In the genomic region with DNA sequence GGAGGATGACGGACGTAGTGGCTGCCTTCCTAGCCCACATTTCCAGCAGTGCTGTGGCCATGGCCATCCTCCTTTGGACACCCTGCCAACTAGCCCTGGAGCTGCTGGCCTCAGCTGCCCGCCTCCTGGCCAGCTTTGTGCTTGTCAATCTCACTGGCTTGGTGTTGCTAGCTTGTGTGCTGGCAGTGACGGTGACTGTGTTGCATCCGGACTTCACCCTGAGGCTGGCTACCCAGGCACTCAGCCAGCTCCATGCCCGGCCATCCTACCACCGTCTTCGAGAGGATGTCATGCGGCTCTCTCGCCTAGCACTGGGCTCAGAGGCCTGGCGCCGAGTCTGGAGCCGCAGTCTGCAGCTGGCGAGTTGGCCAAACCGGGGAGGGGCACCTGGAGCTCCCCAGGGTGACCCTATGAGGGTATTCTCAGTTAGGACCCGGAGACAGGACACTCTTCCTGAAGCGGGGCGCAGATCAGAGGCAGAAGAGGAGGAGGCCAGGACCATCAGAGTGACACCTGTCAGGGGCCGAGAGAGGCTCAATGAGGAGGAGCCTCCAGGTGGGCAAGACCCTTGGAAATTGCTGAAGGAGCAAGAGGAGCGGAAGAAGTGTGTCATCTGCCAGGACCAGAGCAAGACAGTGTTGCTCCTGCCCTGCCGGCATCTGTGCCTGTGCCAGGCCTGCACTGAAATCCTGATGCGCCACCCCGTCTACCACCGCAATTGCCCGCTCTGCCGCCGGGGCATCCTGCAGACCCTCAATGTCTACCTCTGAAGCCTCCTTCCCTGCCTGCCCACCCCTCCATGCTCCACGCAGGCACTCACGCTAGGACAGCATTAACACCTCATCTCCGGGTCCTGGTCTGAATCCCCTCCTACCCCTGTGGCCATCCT, we compare ENCODE assay signal across 10 cellular contexts. TPM values are rescaled to one million over a fixed set of nuclear protein-coding genes. Genes with fewer than 3 reads are reported as not detected.
DNase-seq lines count a peak whose midpoint lies in the region; ATAC-seq, FAIRE-seq and TF ChIP-seq lines count a peak whose summit lies in the region.
"Had no signal": no experiment of that assay in that cellular context is flagged by ENCODE, and none has a peak within 500 bp of the region (broad histone marks: within the 10 kb centered on the region; RNA-seq: fewer than 3 reads in every experiment).

No MANE protein-coding gene starts in this region.

- CTCF ChIA-PET in A549 (lab: Yijun Ruan, JAX) (interaction anchor here (0.9 to 7.7 kb wide), 5 partner anchors 13 to 46 kb away, joined by 3 to 123 read pairs (median 8); partner anchors contain the start of gene USP2), HEK293 (lab: Yijun Ruan, JAX) (interaction anchor here (0.6 to 7.2 kb wide), 5 partner anchors 12 to 387 kb away, joined by 3 to 160 read pairs (median 34); partner anchors contain the start of genes MFRP and USP2)

- FAIRE-seq in A549 (lab: Jason Lieb, UNC) = no peak
- no peak for FAIRE-seq in astrocyte (lab: Jason Lieb, UNC)

- peaks cover 32% of the 10 kb centered on the region for H3K79me2 ChIP-seq in astrocyte (ENCODE audit: insufficient read depth, low read length)

- H3K27ac ChIP-seq in A549 (peak overlapping the region in 1 of 2 experiments; percentile 94; a peak in 1 of 6 replicates), HEK293 (ENCODE audit: extremely low read depth, low read depth, low read length) (no peak overlapping the region), astrocyte (ENCODE audit: low read depth, low read length) (no peak overlapping the region)

- TF ChIP-seq CTCF in A549 (IDR thresholded peaks at IDR 0.05) (no peak), HEK293 (tag by site-specific recombination; IDR thresholded peaks at IDR 0.05) (no peak), astrocyte (IDR thresholded peaks at IDR 0.05; ENCODE audit: insufficient read depth, low read depth, low read length) (no peak)

- H3K27ac Mint-ChIP-seq in astrocyte (ENCODE audit: unreplicated experiment) (no peak overlapping the region), memory B cell (peak overlapping the region; percentile 7)

- peaks cover 2% of the 10 kb centered on the region for H3K27me3 Mint-ChIP-seq in astrocyte (ENCODE audit: low read depth, unreplicated experiment)
- peaks cover 7% of the 10 kb centered on the region for H3K27me3 Mint-ChIP-seq in memory B cell

- H3K4me1 Mint-ChIP-seq in astrocyte (ENCODE audit: low read depth, unreplicated experiment) = peaks cover 15% of the 10 kb centered on the region
- peaks cover 27% of the 10 kb centered on the region for H3K4me1 Mint-ChIP-seq in memory B cell

- DNase-seq in A549 (ENCODE audit: low read depth in 1 of 2, low spot score in 1 of 2) (no peak), astrocyte (ENCODE audit: low read depth) (no peak), memory B cell (ENCODE audit: low spot score in 2 of 2) (no peak), DMS79 (lab: John Stamatoyannopoulos, UW) (no peak), hepatic stellate cell (ENCODE audit: low spot score) (no peak), putamen (ENCODE audit: low spot score) (no peak)
- DNase-seq: HCEC 1CT, NCI-H2081 treated with DMSO at 0.1 percent for 48 hours had no signal

- H3K4me1 ChIP-seq in A549 (peaks cover 19% of the 10 kb centered on the region), HEK293 (ENCODE audit: control insufficient read depth, insufficient read depth, low read length) (no peaks in the 10 kb centered on the region; the same call in 1 of the 2 replicates), astrocyte (ENCODE audit: insufficient read depth, low read length) (peaks cover 43% of the 10 kb centered on the region)

- ATAC-seq in A549 (no peak), memory B cell (ENCODE audit: low read depth) (no peak), GM18909 (IDR thresholded peaks at IDR 0.05; ENCODE audit: poor library complexity, unreplicated experiment) (no peak)

- H3K4me3 ChIP-seq in A549 (no peak overlapping the region; the same call in 1 of the 3 replicates), HEK293 (ENCODE audit: low read depth, low read length) (peak overlapping the region; percentile 90), astrocyte (ENCODE audit: insufficient read depth, low read depth, low read length) (no peak overlapping the region)

- H3K9ac ChIP-seq in astrocyte (ENCODE audit: low read length) = no peak overlapping the region

- 95% methylated on average over 18 of the region's 30 CpGs for WGBS in A549 (ENCODE audit: missing lambda C conversion rate)

- no peak for TF ChIP-seq EP300 in A549 (IDR thresholded peaks at IDR 0.05)

- TF ChIP-seq RAD21 in A549 (conservative IDR thresholded peaks at IDR 0.05 in 1 of 2, IDR thresholded peaks at IDR 0.05 in 1 of 2) = no peak

- peaks cover 0 to 19% of the 10 kb centered on the region in 2 experiments; a peak in 1 of 3 replicates for H3K36me3 ChIP-seq in HEK293 (ENCODE audit: control insufficient read depth in 2 of 2, insufficient read depth in 1 of 2, low read length in 2 of 2)
- H3K36me3 ChIP-seq in astrocyte (ENCODE audit: insufficient read depth, low read length) = no peaks in the 10 kb centered on the region

- H3K36me3 Mint-ChIP-seq in astrocyte (ENCODE audit: low read depth, unreplicated experiment) = peaks cover 4% of the 10 kb centered on the region
- H3K36me3 Mint-ChIP-seq in memory B cell = peaks cover 2% of the 10 kb centered on the region

- H3K27me3 ChIP-seq in astrocyte (ENCODE audit: insufficient read depth, low read length) = peaks cover 2% of the 10 kb centered on the region

- H3K9me3 ChIP-seq in A549 = no peaks in the 10 kb centered on the region
- no peaks in the 10 kb centered on the region for H3K9me3 ChIP-seq in HEK293 (ENCODE audit: control insufficient read depth, insufficient read depth, low read depth, low read length)
- no peaks in the 10 kb centered on the region for H3K9me3 ChIP-seq in astrocyte (ENCODE audit: insufficient read depth, low read depth, low read length)

- TF ChIP-seq POLR2A in A549 (IDR thresholded peaks at IDR 0.05; ENCODE audit: low read length) = no peak

- H3K4me3 Mint-ChIP-seq in astrocyte (ENCODE audit: unreplicated experiment) (peak overlapping the region; percentile 100), memory B cell (peak overlapping the region; percentile 100)

- H2AFZ ChIP-seq in astrocyte (ENCODE audit: low read depth, low read length) = no peak overlapping the region

- no peaks in the 10 kb centered on the region for H3K9me3 Mint-ChIP-seq in astrocyte (ENCODE audit: unreplicated experiment)
- H3K9me3 Mint-ChIP-seq in memory B cell = no peaks in the 10 kb centered on the region

- POLR2A ChIA-PET in A549 (lab: Yijun Ruan, JAX) = no interaction called here
- POLR2A ChIA-PET in HEK293 (lab: Yijun Ruan, JAX) = interaction anchor here (0.5 to 0.9 kb wide), 3 partner anchors 25 to 130 kb away, joined by 4 to 5 read pairs (median 4); partner anchors contain the start of gene CBL

- H4K20me1 ChIP-seq in astrocyte (ENCODE audit: insufficient read depth, low read length) = peaks cover 9% of the 10 kb centered on the region

- H3K4me2 ChIP-seq in A549 = peak overlapping the region; percentile 79
- H3K4me2 ChIP-seq in astrocyte (ENCODE audit: low read length) = peak overlapping the region; percentile 92

TF ChIP-seq in A549, 52 proteins besides CTCF, POLR2A, EP300 and RAD21:
- TF ChIP-seq SMC3 (IDR thresholded peaks at IDR 0.05) (no peak), RCOR1 (IDR thresholded peaks at IDR 0.05; ENCODE audit: low read depth, low read length) (no peak), ESRRA (IDR thresholded peaks at IDR 0.05; ENCODE audit: borderline replicate concordance, low read length) (no peak), MAZ (IDR thresholded peaks at IDR 0.05; ENCODE audit: borderline replicate concordance, low read depth, low read length) (no peak), NR3C1 (IDR thresholded peaks at IDR 0.05) (no peak)
TF ChIP-seq in A549: peak in this region for 0.

TF ChIP-seq in HEK293, 187 proteins besides CTCF, POLR2A, EP300 and RAD21 (continues in another document):
- no peak for TF ChIP-seq ZNF610 (tag by site-specific recombination; IDR thresholded peaks at IDR 0.05; ENCODE audit: borderline replicate concordance)

RNA-seq across cellular contexts. Expression of gene RNF26, which starts 1.6 kb away (rescaled TPM):
- polyA plus RNA-seq in A549 (2011; rRNA removed) (23.5 and 28.4 TPM in 2 replicates), A549 (2017; fragmentation: RNase III; extraction: RNeasy Plus Mini Kit Qiagen cat#74134 plus additional on column Dnase treatment) (23.3 to 26.5 TPM (median 25.4 TPM) in 3 replicates)
- polyA plus RNA-seq in A549 (2012; cell fraction: cytosol; rRNA removed) = 36.1 and 47.3 TPM in 2 replicates
- polyA plus RNA-seq in A549 (2012; cell fraction: nucleus; rRNA removed) = 31.5 and 31.7 TPM in 2 replicates
- polyA minus RNA-seq in A549 (2011; rRNA and poly(A)+ RNA removed) = 54.7 and 63.3 TPM in 2 replicates
- total RNA-seq in astrocyte = 31.8 and 33.3 TPM in 2 replicates

RNA-seq across cellular contexts. Expression of gene C1QTNF5, which starts 4.8 kb away (rescaled TPM):
- polyA plus RNA-seq in A549 (2011; rRNA removed) (not detected in 2 replicates), A549 (2017; fragmentation: RNase III; extraction: RNeasy Plus Mini Kit Qiagen cat#74134 plus additional on column Dnase treatment) (not detected in 3 replicates)
- 0.03 TPM in 1 of 2 replicates, not detected in the other for polyA plus RNA-seq in A549 (2012; cell fraction: cytosol; rRNA removed)
- not detected in 2 replicates for polyA plus RNA-seq in A549 (2012; cell fraction: nucleus; rRNA removed)
- polyA minus RNA-seq in A549 (2011; rRNA and poly(A)+ RNA removed) = not detected in 2 replicates
- 5.6 and 6.3 TPM in 2 replicates for total RNA-seq in astrocyte

RNA-seq across cellular contexts. Expression of gene MFRP, which starts 10.6 kb away (rescaled TPM):
- polyA plus RNA-seq in A549 (2011; rRNA removed) (not detected in 2 replicates), A549 (2017; fragmentation: RNase III; extraction: RNeasy Plus Mini Kit Qiagen cat#74134 plus additional on column Dnase treatment) (not detected in 3 replicates)
- polyA plus RNA-seq in A549 (2012; cell fraction: cytosol; rRNA removed) = not detected in 2 replicates
- not detected in 2 replicates for polyA plus RNA-seq in A549 (2012; cell fraction: nucleus; rRNA removed)
- polyA minus RNA-seq in A549 (2011; rRNA and poly(A)+ RNA removed) = not detected in 2 replicates
- total RNA-seq in astrocyte = not detected in 2 replicates

RNA-seq across cellular contexts. Expression of gene MCAM, which starts 19.0 kb away (rescaled TPM):
- 5.4 and 5.5 TPM in 2 replicates for polyA plus RNA-seq in A549 (2011; rRNA removed)
- 7.6 and 10.0 TPM in 2 replicates for polyA plus RNA-seq in A549 (2012; cell fraction: cytosol; rRNA removed)
- 43.7 and 46.4 TPM in 2 replicates for polyA plus RNA-seq in A549 (2012; cell fraction: nucleus; rRNA removed)
- 14.9 to 18.1 TPM (median 15.9 TPM) in 3 replicates for polyA plus RNA-seq in A549 (2017; fragmentation: RNase III; extraction: RNeasy Plus Mini Kit Qiagen cat#74134 plus additional on column Dnase treatment)
- 3.1 and 5.7 TPM in 2 replicates for polyA minus RNA-seq in A549 (2011; rRNA and poly(A)+ RNA removed)
- 188 and 213 TPM in 2 replicates for total RNA-seq in astrocyte

RNA-seq across cellular contexts. Expression of gene USP2, which starts 45.6 kb away (rescaled TPM):
- polyA plus RNA-seq in A549 (2011; rRNA removed) (0.30 and 0.37 TPM in 2 replicates), A549 (2017; fragmentation: RNase III; extraction: RNeasy Plus Mini Kit Qiagen cat#74134 plus additional on column Dnase treatment) (0.48 to 0.83 TPM (median 0.73 TPM) in 3 replicates)
- 0.22 and 0.36 TPM in 2 replicates for polyA plus RNA-seq in A549 (2012; cell fraction: cytosol; rRNA removed)
- polyA plus RNA-seq in A549 (2012; cell fraction: nucleus; rRNA removed) = 0.56 and 0.71 TPM in 2 replicates
- 0.50 and 1.4 TPM in 2 replicates for polyA minus RNA-seq in A549 (2011; rRNA and poly(A)+ RNA removed)
- 6.5 and 6.7 TPM in 2 replicates for total RNA-seq in astrocyte
